ENCODE assay signal across 27 cellular contexts in the genomic region with DNA sequence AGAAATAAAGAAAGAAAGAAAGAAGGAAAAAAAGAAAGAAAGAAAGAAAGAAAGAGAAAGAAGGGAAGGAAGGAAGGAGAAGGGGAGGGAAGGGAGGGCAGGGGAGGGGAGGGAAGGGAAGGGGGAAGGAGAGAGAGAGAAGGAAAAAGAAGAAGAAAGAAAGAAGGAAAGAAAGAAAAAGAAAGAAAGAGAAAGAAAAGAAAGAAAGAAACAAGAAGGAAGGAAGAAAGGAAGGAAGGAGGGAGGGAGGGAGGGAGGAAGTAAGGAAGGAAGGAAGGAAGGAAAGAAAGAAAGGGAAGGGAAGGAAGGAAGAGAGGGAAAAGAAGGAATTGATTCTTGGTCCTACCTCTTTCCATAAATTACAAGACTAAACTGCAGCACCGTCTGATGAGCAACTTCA.
"Had no signal": no experiment of that assay in that cellular context is flagged by ENCODE, and none has a peak within 500 bp of the region (broad histone marks: within the 10 kb centered on the region; RNA-seq: fewer than 3 reads in every experiment).

No MANE protein-coding gene starts in this region.

- H3K27ac ChIP-seq: coronary artery, dorsolateral prefrontal cortex, epithelial cell of prostate, esophagus squamous epithelium, gastrocnemius medialis, heart right ventricle, left lung, lower lobe of right lung had no signal

- H3K4me3 ChIP-seq: coronary artery, dorsolateral prefrontal cortex, esophagus squamous epithelium, gastrocnemius medialis, heart right ventricle, left lung, lower lobe of right lung, mucosa of descending colon had no signal

- H3K36me3 ChIP-seq: esophagus squamous epithelium, gastrocnemius medialis, heart right ventricle, left lung, lower lobe of right lung had no signal

- DNase-seq: dermis blood vessel endothelial cell; dorsolateral prefrontal cortex; effector CD4-positive, alpha-beta T cell; effector memory CD4-positive, alpha-beta T cell; erythroblast; esophagus squamous epithelium; foreskin fibroblast; foreskin melanocyte; gastrocnemius medialis; glutamatergic neuron; head of caudate nucleus; heart right ventricle; hippocampal formation; left cardiac atrium; left lung; left ventricle myocardium superior; lower lobe of right lung; mesenchymal stem cell; mucosa of descending colon; naive B cell had no signal

- ATAC-seq: esophagus mucosa, gastrocnemius medialis, heart right ventricle, left cardiac atrium, left ventricle myocardium superior, lower lobe of right lung, mucosa of descending colon had no signal

- H3K27ac Mint-ChIP-seq: mesothelial cell of epicardium, naive B cell had no signal

- H3K4me1 ChIP-seq: esophagus squamous epithelium, gastrocnemius medialis, heart right ventricle, left lung, lower lobe of right lung had no signal

- H3K4me3 Mint-ChIP-seq: mesothelial cell of epicardium, naive B cell had no signal

- H3K36me3 Mint-ChIP-seq: mesothelial cell of epicardium had no signal

- FAIRE-seq: colon, islet of Langerhans, keratinocyte had no signal

- H3K27me3 ChIP-seq: esophagus squamous epithelium, gastrocnemius medialis had no signal

- H3K4me1 Mint-ChIP-seq: mesothelial cell of epicardium had no signal
